Comparison of ENCODE assay signal across 1 cellular context in genomic region chr22:27556371-27556770, GRCh38.
TF ChIP-seq lines count a peak whose summit lies in the region.

No MANE protein-coding gene starts in this region.

TF ChIP-seq in H1, 55 proteins besides CTCF, POLR2A, EP300 and RAD21 (continued from another document):
- TF ChIP-seq SP2 (IDR thresholded peaks at IDR 0.05; ENCODE audit: low read length) (no peak), GABPA (IDR thresholded peaks at IDR 0.05; ENCODE audit: borderline replicate concordance, insufficient read depth, low read length) (no peak), ASH2L (IDR thresholded peaks at IDR 0.05; ENCODE audit: low read length) (no peak), PHF8 (conservative IDR thresholded peaks at IDR 0.05; ENCODE audit: low read depth, low read length) (no peak)
